ENCODE assay signal across 8 cellular contexts in the genomic region with DNA sequence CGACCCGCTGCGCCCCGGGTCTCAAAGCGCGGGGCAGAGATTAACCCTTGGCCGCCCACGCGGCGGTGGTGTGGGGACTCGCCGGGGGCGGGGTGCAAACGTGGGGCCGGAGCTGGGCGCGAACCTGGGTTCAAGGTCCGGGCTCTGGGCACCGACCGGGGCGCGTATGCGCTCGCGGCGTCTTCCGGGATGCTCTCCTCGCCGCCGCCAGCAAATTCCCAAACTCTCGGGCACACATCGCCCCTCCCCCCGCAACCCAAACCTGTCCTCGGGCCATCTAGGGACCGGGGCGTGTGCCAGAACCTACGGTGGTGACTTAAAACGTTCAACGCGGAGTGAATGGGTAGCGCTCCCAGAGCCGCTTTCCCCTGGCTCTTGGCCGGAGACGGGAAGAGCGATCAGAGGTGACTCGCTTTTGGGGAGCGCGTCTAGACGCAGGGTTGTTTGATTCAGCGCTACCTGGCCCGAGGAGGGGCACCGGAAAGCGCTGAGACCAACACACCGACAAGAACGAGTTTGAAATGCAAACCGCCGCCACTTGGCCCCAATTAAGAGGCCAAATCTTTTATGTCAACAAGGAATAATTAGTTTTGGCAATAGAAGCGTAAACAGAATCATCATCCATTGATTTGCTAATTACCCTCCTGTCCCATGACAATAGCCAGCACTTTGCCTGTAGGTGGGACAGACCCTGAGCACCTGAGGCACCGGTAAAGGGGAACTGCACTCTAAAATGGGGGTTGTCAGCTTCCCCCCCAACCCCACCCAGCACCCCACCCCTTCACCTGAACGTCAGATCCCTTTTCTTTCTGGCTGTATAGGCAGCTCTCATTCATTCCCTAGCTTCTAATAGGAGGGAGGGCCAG. TPM values are rescaled to one million over a fixed set of nuclear protein-coding genes. Genes with fewer than 3 reads are reported as not detected.
DNase-seq lines count a peak whose midpoint lies in the region; ATAC-seq and TF ChIP-seq lines count a peak whose summit lies in the region.

No MANE protein-coding gene starts in this region.

- H3K9me3 ChIP-seq in OCI-LY3 (ENCODE audit: insufficient read depth, low read length) (no peaks in the 10 kb centered on the region), lung (ENCODE audit: control insufficient read depth in 2 of 2, insufficient read depth in 1 of 2, low read length in 1 of 2) (no peaks in the 10 kb centered on the region)

- no peak for ATAC-seq in lung (ENCODE audit: insufficient read depth, low FRiP score)
- ATAC-seq in HG03135 (IDR thresholded peaks at IDR 0.05; ENCODE audit: unreplicated experiment), result no peak

- peak overlapping the region; percentile 69 for H2AFZ ChIP-seq in OCI-LY3 (ENCODE audit: low read depth, low read length)

- WGBS in lung, 2 donors, result 3 to 4% methylated on average over 55 to 60 of the region's 60 CpGs

- H3K9ac ChIP-seq in OCI-LY3 (ENCODE audit: low read length), result peak overlapping the region; percentile 90

- H3K9me3 Mint-ChIP-seq in chondrocyte (ENCODE audit: low read depth) (no peaks in the 10 kb centered on the region), type B pancreatic cell (no peaks in the 10 kb centered on the region)

- H3K27me3 ChIP-seq in OCI-LY3 (ENCODE audit: low read depth, low read length), result no peaks in the 10 kb centered on the region; the same call in 1 of the 2 replicates
- H3K27me3 ChIP-seq in lung (ENCODE audit: control insufficient read depth, insufficient read depth), result no peaks in the 10 kb centered on the region

- no peaks in the 10 kb centered on the region for H4K20me1 ChIP-seq in OCI-LY3 (ENCODE audit: insufficient read depth, low read length)

- H3K36me3 Mint-ChIP-seq in chondrocyte (ENCODE audit: low read depth) (no peaks in the 10 kb centered on the region), type B pancreatic cell (peaks cover 2% of the 10 kb centered on the region)

- H3K36me3 ChIP-seq in OCI-LY3 (replicated peaks; ENCODE audit: low read depth, low read length) (peaks cover 4% of the 10 kb centered on the region), lung (ENCODE audit: control insufficient read depth in 2 of 2, insufficient read depth in 2 of 2, low read length in 2 of 2) (no peaks in the 10 kb centered on the region)

- peak; percentile 10 for DNase-seq in stimulated activated naive CD4-positive, alpha-beta T cell treated with Interleukin-2 at 50 U/mL for 16 hours (lab: John Stamatoyannopoulos, UW)
- DNase-seq in stimulated activated naive CD4-positive, alpha-beta T cell (lab: John Stamatoyannopoulos, UW), result no peak
- DNase-seq in chondrocyte (ENCODE audit: low spot score) (peak; percentile 68), lung (ENCODE audit: low spot score) (peak; percentile 51), type B pancreatic cell (ENCODE audit: extremely low spot score, unreplicated experiment) (no peak), DMS153 treated with DMSO at 0.1 percent for 48 hours (lab: John Stamatoyannopoulos, UW; ENCODE audit: unreplicated experiment) (no peak)

- H3K4me1 Mint-ChIP-seq in chondrocyte (ENCODE audit: low read depth) (peaks cover 7% of the 10 kb centered on the region), type B pancreatic cell (ENCODE audit: unreplicated experiment) (peaks cover 7% of the 10 kb centered on the region)

- peaks cover 7% of the 10 kb centered on the region for H3K79me2 ChIP-seq in OCI-LY3 (ENCODE audit: low read length)

- no peak for TF ChIP-seq CTCF in OCI-LY3 (IDR thresholded peaks at IDR 0.05; ENCODE audit: low read depth, low read length)
- no peak for TF ChIP-seq CTCF in chondrocyte (IDR thresholded peaks at IDR 0.05)
- no peak for TF ChIP-seq CTCF in lung (IDR thresholded peaks at IDR 0.05; ENCODE audit: control extremely low read depth, extremely low read depth)
- no peak for TF ChIP-seq CTCF in type B pancreatic cell (conservative IDR thresholded peaks at IDR 0.05)

- H3K27ac ChIP-seq in OCI-LY3 (ENCODE audit: low read length) (peak overlapping the region; percentile 53), lung (ENCODE audit: low read depth in 1 of 2, low read length in 1 of 2) (peak overlapping the region; percentile 5 to 38)

- H3K4me1 ChIP-seq in OCI-LY3 (ENCODE audit: low read length), result peaks cover 20% of the 10 kb centered on the region
- peaks cover 0 to 11% of the 10 kb centered on the region in 2 donors for H3K4me1 ChIP-seq in lung (ENCODE audit: control insufficient read depth in 2 of 2, insufficient read depth in 2 of 2, low read length in 2 of 2)

- H3K27ac Mint-ChIP-seq in chondrocyte (ENCODE audit: unreplicated experiment) (peak overlapping the region; percentile 9), type B pancreatic cell (peak overlapping the region; percentile 59)

- no peaks in the 10 kb centered on the region for H3K27me3 Mint-ChIP-seq in chondrocyte (ENCODE audit: low read depth)
- no peaks in the 10 kb centered on the region for H3K27me3 Mint-ChIP-seq in type B pancreatic cell

- H3K4me3 Mint-ChIP-seq in chondrocyte (ENCODE audit: unreplicated experiment), result peak overlapping the region; percentile 64
- H3K4me3 Mint-ChIP-seq in type B pancreatic cell, result peak overlapping the region; percentile 85

- H3K4me2 ChIP-seq in OCI-LY3 (ENCODE audit: low read length), result peak overlapping the region; percentile 97

- H3K4me3 ChIP-seq in OCI-LY3 (ENCODE audit: low read length) (peak overlapping the region; percentile 96), lung (peak overlapping the region; percentile 49)

RNA-seq across cellular contexts. Expression of gene WNT3, which starts 46.2 kb away (rescaled TPM):
- total RNA-seq in chondrocyte (4.1 to 5.2 TPM (median 4.9 TPM) in 3 replicates), lung (1 to 10 TPM in 1 of 2 donors, under 1 TPM in 1; 0.74 to 2.9 TPM), type B pancreatic cell (ENCODE audit: low replicate concordance) (14.1 and 47.7 TPM in 2 replicates)
- polyA plus RNA-seq in lung, result 1 to 10 TPM; 1.2 to 1.6 TPM

Comparison
In these comparisons a context has a peak if more than half of its experiments do, and no peak if none do; other contexts are left out.
1. DNase-seq: peak in stimulated activated naive CD4-positive, alpha-beta T cell treated with Interleukin-2 at 50 U/mL for 16 hours (single experiment), chondrocyte (single experiment) and lung (single experiment); none in stimulated activated naive CD4-positive, alpha-beta T cell (0 of 6), type B pancreatic cell (single experiment) and DMS153 treated with DMSO at 0.1 percent for 48 hours (single experiment).